Comparison of ENCODE assay signal across 8 cellular contexts in genomic region chr5:28766565-28767158, GRCh38.
DNase-seq lines count a peak whose midpoint lies in the region; ATAC-seq and TF ChIP-seq lines count a peak whose summit lies in the region.

No MANE protein-coding gene starts in this region.

- no peaks in the 10 kb centered on the region for H3K27me3 Mint-ChIP-seq in CD8-positive, alpha-beta T cell (ENCODE audit: low read depth)
- H3K27me3 Mint-ChIP-seq in activated T-helper 2 cell treated with anti-CD3 and anti-CD28 coated beads, Interferon-gamma antibody, Interleukin-2, Interleukin-4, amounts not matched to agents 10 μg/mL and 5 μg/mL and 100 μg/mL, durations not matched to agents 14 hours and 24 hours and 36 hours (ENCODE audit: low read depth) = no peaks in the 10 kb centered on the region

- H3K4me3 Mint-ChIP-seq in CD8-positive, alpha-beta T cell = no peak overlapping the region
- no peak overlapping the region for H3K4me3 Mint-ChIP-seq in activated T-helper 2 cell treated with anti-CD3 and anti-CD28 coated beads, Interferon-gamma antibody, Interleukin-2, Interleukin-4, amounts not matched to agents 10 μg/mL and 5 μg/mL and 100 μg/mL, durations not matched to agents 14 hours and 24 hours and 36 hours (ENCODE audit: low read depth)

- no peak for ATAC-seq in CD8-positive, alpha-beta T cell

- no peaks in the 10 kb centered on the region for H3K36me3 Mint-ChIP-seq in CD8-positive, alpha-beta T cell
- no peaks in the 10 kb centered on the region for H3K36me3 Mint-ChIP-seq in activated T-helper 2 cell treated with anti-CD3 and anti-CD28 coated beads, Interferon-gamma antibody, Interleukin-2, Interleukin-4, amounts not matched to agents 10 μg/mL and 5 μg/mL and 100 μg/mL, durations not matched to agents 14 hours and 24 hours and 36 hours (ENCODE audit: low read depth)

- DNase-seq in DMS 273 treated with DMSO at 0.1 percent for 48 hours (lab: John Stamatoyannopoulos, UW) = peak; percentile 14
- peak; percentile 61 for DNase-seq in NAMALWA (ENCODE audit: low spot score)
- DNase-seq in SHP77 treated with DMSO at 0.1 percent for 48 hours (lab: John Stamatoyannopoulos, UW) = peak; percentile 89
- DNase-seq in fibroblast of pulmonary artery (ENCODE audit: low read depth) = peak; percentile 69
- DNase-seq in HuH-7 (ENCODE audit: low spot score) = no peak
- no peak for DNase-seq in hepatic stellate cell (ENCODE audit: low spot score)
- no peak for DNase-seq in CD8-positive, alpha-beta T cell
- DNase-seq in activated T-helper 2 cell treated with anti-CD3 and anti-CD28 coated beads, Interferon-gamma antibody, Interleukin-2, Interleukin-4, amounts not matched to agents 10 μg/mL and 5 μg/mL and 100 μg/mL, durations not matched to agents 14 hours and 24 hours and 36 hours (ENCODE audit: low spot score) = no peak

- TF ChIP-seq CTCF in fibroblast of pulmonary artery (IDR thresholded peaks at IDR 0.05; ENCODE audit: low read length, missing control alignments) = peak; percentile 36
- TF ChIP-seq CTCF in CD8-positive, alpha-beta T cell (IDR thresholded peaks at IDR 0.05) = no peak

- no peaks in the 10 kb centered on the region for H3K27me3 ChIP-seq in CD8-positive, alpha-beta T cell (ENCODE audit: insufficient read depth, low read length)

- no peaks in the 10 kb centered on the region for H3K9me3 ChIP-seq in CD8-positive, alpha-beta T cell (ENCODE audit: low read length)

- intact Hi-C loops in CD8-positive, alpha-beta T cell (cut with DNase I, micrococcal nuclease) = no loop called here
- intact Hi-C loops in activated T-helper 2 cell treated with anti-CD3 and anti-CD28 coated beads, Interferon-gamma antibody, Interleukin-2, Interleukin-4, amounts not matched to agents 10 μg/mL and 5 μg/mL and 100 μg/mL, durations not matched to agents 14 hours and 24 hours and 36 hours (cut with micrococcal nuclease) = no loop called here

- no peak overlapping the region for H3K4me3 ChIP-seq in fibroblast of pulmonary artery (replicated peaks; ENCODE audit: low read depth, low read length)
- H3K4me3 ChIP-seq in CD8-positive, alpha-beta T cell (ENCODE audit: low read depth, low read length) = no peak overlapping the region

- peaks cover 12% of the 10 kb centered on the region for H3K9me3 Mint-ChIP-seq in CD8-positive, alpha-beta T cell
- H3K9me3 Mint-ChIP-seq in activated T-helper 2 cell treated with anti-CD3 and anti-CD28 coated beads, Interferon-gamma antibody, Interleukin-2, Interleukin-4, amounts not matched to agents 10 μg/mL and 5 μg/mL and 100 μg/mL, durations not matched to agents 14 hours and 24 hours and 36 hours = peaks cover 11% of the 10 kb centered on the region

- POLR2A ChIA-PET in CD8-positive, alpha-beta T cell (lab: Charles Lee) = no interaction called here

- H3K4me1 ChIP-seq in CD8-positive, alpha-beta T cell (ENCODE audit: insufficient read depth, low read length) = no peaks in the 10 kb centered on the region

- CTCF ChIA-PET in CD8-positive, alpha-beta T cell (lab: Charles Lee) = no interaction called here

- H3K36me3 ChIP-seq in CD8-positive, alpha-beta T cell (ENCODE audit: insufficient read depth, low read length) = no peaks in the 10 kb centered on the region

- no peak overlapping the region for H3K27ac Mint-ChIP-seq in CD8-positive, alpha-beta T cell
- no peak overlapping the region for H3K27ac Mint-ChIP-seq in activated T-helper 2 cell treated with anti-CD3 and anti-CD28 coated beads, Interferon-gamma antibody, Interleukin-2, Interleukin-4, amounts not matched to agents 10 μg/mL and 5 μg/mL and 100 μg/mL, durations not matched to agents 14 hours and 24 hours and 36 hours

- no peaks in the 10 kb centered on the region for H3K4me1 Mint-ChIP-seq in CD8-positive, alpha-beta T cell (ENCODE audit: low read depth)
- H3K4me1 Mint-ChIP-seq in activated T-helper 2 cell treated with anti-CD3 and anti-CD28 coated beads, Interferon-gamma antibody, Interleukin-2, Interleukin-4, amounts not matched to agents 10 μg/mL and 5 μg/mL and 100 μg/mL, durations not matched to agents 14 hours and 24 hours and 36 hours (ENCODE audit: low read depth) = no peaks in the 10 kb centered on the region

- H3K27ac ChIP-seq in CD8-positive, alpha-beta T cell (ENCODE audit: low read depth, low read length) = no peak overlapping the region

Comparison
In these comparisons a context has a peak if more than half of its experiments do, and no peak if none do; other contexts are left out.
1. DNase-seq: peak in DMS 273 treated with DMSO at 0.1 percent for 48 hours (single experiment), NAMALWA (single experiment), SHP77 treated with DMSO at 0.1 percent for 48 hours (single experiment) and fibroblast of pulmonary artery (single experiment); none in HuH-7 (single experiment), hepatic stellate cell (single experiment), CD8-positive, alpha-beta T cell (0 of 7) and activated T-helper 2 cell treated with anti-CD3 and anti-CD28 coated beads, Interferon-gamma antibody, Interleukin-2, Interleukin-4, amounts not matched to agents 10 μg/mL and 5 μg/mL and 100 μg/mL, durations not matched to agents 14 hours and 24 hours and 36 hours (single experiment).